Comparison of ENCODE assay signal across 8 cellular contexts in the genomic region with DNA sequence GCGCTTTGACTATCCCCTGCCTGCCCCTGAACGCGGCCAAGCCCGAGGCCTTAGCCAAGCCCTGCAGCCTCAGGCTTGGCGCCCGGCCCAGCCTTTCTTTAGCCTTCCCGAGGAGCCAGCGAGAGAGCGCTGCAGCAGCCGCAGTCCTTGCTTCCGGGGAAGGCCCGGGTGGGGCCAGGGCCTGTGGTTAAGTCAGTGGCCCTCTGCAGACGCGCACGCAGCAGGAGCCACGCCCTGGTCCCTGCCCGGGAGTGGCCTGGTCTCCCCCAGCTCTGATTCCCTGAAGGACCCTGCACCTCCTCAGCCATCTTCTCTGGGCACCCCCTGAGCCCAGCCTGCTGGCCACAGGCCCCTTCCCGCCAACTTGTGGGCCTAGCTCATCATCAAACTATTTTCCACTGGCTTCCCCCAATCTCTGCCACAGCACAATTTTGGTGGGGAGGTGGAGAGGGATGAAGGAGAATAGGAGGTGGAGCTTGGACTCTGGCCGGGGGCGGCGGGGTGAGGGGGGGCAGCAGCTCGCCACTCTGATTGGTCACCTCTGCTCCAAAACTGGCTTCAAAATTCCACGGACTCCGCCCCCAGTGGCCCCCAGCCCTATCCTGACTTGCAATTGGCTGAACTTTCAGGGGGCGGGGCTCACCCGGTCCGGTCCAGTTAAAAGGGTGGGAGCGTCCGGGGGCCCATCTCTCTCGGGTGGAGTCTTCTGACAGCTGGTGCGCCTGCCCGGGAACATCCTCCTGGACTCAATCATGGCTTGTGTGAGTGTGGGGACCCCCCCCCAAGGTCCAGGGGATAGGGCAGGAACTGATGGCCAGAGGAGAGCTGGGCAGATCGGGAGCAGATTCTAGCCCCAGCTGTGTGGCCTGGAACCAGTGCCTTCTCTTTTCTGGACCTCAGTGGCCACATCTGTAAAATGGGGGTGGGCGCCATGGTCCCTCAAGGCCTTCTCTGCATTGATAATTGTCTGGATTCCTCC. TPM values are rescaled to one million over a fixed set of nuclear protein-coding genes. Genes with fewer than 3 reads are reported as not detected.
DNase-seq lines count a peak whose midpoint lies in the region; ATAC-seq and TF ChIP-seq lines count a peak whose summit lies in the region.

A gene (plus strand): TSS at position 686 of the 979 bp plus-strand sequence. CDS start 67 bp downstream, at position 753.

- peaks cover 4% of the 10 kb centered on the region for H3K4me1 ChIP-seq in endodermal cell (ENCODE audit: control insufficient read depth, insufficient read depth, low read length)

- H3K4me3 ChIP-seq in endodermal cell (ENCODE audit: low read length): peak within 1 kb of the TSS; percentile 73

- WGBS in endodermal cell (ENCODE audit: insufficient coverage in 1 of 2, insufficient read length in 1 of 2), 2 experiments: 62 to 72% methylated on average over 25 to 34 of the region's 34 CpGs

- DNase-seq in DMS53 (lab: John Stamatoyannopoulos, UW): peak; percentile 23
- DNase-seq in DMS53 treated with DMSO at 0.1 percent for 48 hours (lab: John Stamatoyannopoulos, UW; ENCODE audit: unreplicated experiment): no peak
- DNase-seq in NCI-H774 (lab: John Stamatoyannopoulos, UW): peak; percentile 63
- peak; percentile 90 for DNase-seq in activated CD8-positive, alpha-beta T cell treated with anti-CD3 and anti-CD28 coated beads, Interleukin-2, amount 10 ng/mL, durations not matched to agents 7 days and 5 days
- DNase-seq in endodermal cell: peak; percentile 86
- no peak for DNase-seq in memory B cell (ENCODE audit: low spot score in 2 of 2)
- peak; percentile 88 for DNase-seq in stimulated activated CD8-positive, alpha-beta memory T cell treated with anti-CD3 and anti-CD28 coated beads, Interleukin-4, amount 100 ng/mL, for 48 hours

- ATAC-seq in HG02840 (IDR thresholded peaks at IDR 0.05; ENCODE audit: low FRiP score, unreplicated experiment) (peak; percentile 40), memory B cell (ENCODE audit: low read depth) (peak; percentile 20)
- ATAC-seq in activated CD8-positive, alpha-beta T cell treated with anti-CD3 and anti-CD28 coated beads, Interleukin-2, amount 10 ng/mL, durations not matched to agents 7 days and 5 days: peak; percentile 69

- no peaks in the 10 kb centered on the region for H3K36me3 ChIP-seq in endodermal cell (ENCODE audit: control insufficient read depth, insufficient read depth, low read length)

- H3K4me1 Mint-ChIP-seq in activated CD8-positive, alpha-beta T cell treated with anti-CD3 and anti-CD28 coated beads, Interleukin-2, amount 10 ng/mL, durations not matched to agents 7 days and 5 days (ENCODE audit: low read depth): peaks cover 55% of the 10 kb centered on the region
- H3K4me1 Mint-ChIP-seq in endodermal cell (peaks cover 5% of the 10 kb centered on the region), memory B cell (peaks cover 28% of the 10 kb centered on the region)

- H3K27me3 Mint-ChIP-seq in activated CD8-positive, alpha-beta T cell treated with anti-CD3 and anti-CD28 coated beads, Interleukin-2, amount 10 ng/mL, durations not matched to agents 7 days and 5 days (ENCODE audit: low read depth): no peaks in the 10 kb centered on the region
- no peaks in the 10 kb centered on the region for H3K27me3 Mint-ChIP-seq in endodermal cell (ENCODE audit: insufficient read depth)
- H3K27me3 Mint-ChIP-seq in memory B cell: no peaks in the 10 kb centered on the region

- no peak for TF ChIP-seq CTCF in endodermal cell (conservative IDR thresholded peaks at IDR 0.05)

- peak within 1 kb of the TSS; percentile 82 for H3K4me3 Mint-ChIP-seq in activated CD8-positive, alpha-beta T cell treated with anti-CD3 and anti-CD28 coated beads, Interleukin-2, amount 10 ng/mL, durations not matched to agents 7 days and 5 days
- H3K4me3 Mint-ChIP-seq in endodermal cell: peak within 1 kb of the TSS; percentile 51
- H3K4me3 Mint-ChIP-seq in memory B cell: peak within 1 kb of the TSS; percentile 87

- H3K9me3 ChIP-seq in endodermal cell (ENCODE audit: control insufficient read depth, low read length): no peaks in the 10 kb centered on the region

- peak within 1 kb of the TSS; percentile 99 for H3K27ac Mint-ChIP-seq in activated CD8-positive, alpha-beta T cell treated with anti-CD3 and anti-CD28 coated beads, Interleukin-2, amount 10 ng/mL, durations not matched to agents 7 days and 5 days
- peak within 1 kb of the TSS; percentile 61 for H3K27ac Mint-ChIP-seq in endodermal cell
- H3K27ac Mint-ChIP-seq in memory B cell: peak within 1 kb of the TSS; percentile 97

- H3K36me3 Mint-ChIP-seq in activated CD8-positive, alpha-beta T cell treated with anti-CD3 and anti-CD28 coated beads, Interleukin-2, amount 10 ng/mL, durations not matched to agents 7 days and 5 days (ENCODE audit: low read depth): peaks cover 27% of the 10 kb centered on the region
- no peaks in the 10 kb centered on the region for H3K36me3 Mint-ChIP-seq in endodermal cell (ENCODE audit: low read depth)
- peaks cover 5% of the 10 kb centered on the region for H3K36me3 Mint-ChIP-seq in memory B cell

- H3K9ac ChIP-seq in endodermal cell (ENCODE audit: extremely low read depth, low read length, poor library complexity, severe bottlenecking): peak within 1 kb of the TSS; percentile 24

- H3K27ac ChIP-seq in endodermal cell (ENCODE audit: low read depth, low read length): no peak within 1 kb of the TSS

- no peaks in the 10 kb centered on the region for H3K9me3 Mint-ChIP-seq in activated CD8-positive, alpha-beta T cell treated with anti-CD3 and anti-CD28 coated beads, Interleukin-2, amount 10 ng/mL, durations not matched to agents 7 days and 5 days (ENCODE audit: insufficient read depth)
- H3K9me3 Mint-ChIP-seq in endodermal cell (no peaks in the 10 kb centered on the region), memory B cell (no peaks in the 10 kb centered on the region)

- no peaks in the 10 kb centered on the region for H3K27me3 ChIP-seq in endodermal cell (ENCODE audit: control insufficient read depth, insufficient read depth, low read length, poor library complexity, severe bottlenecking)

- CTCF ChIA-PET in activated CD8-positive, alpha-beta T cell treated with anti-CD3 and anti-CD28 coated beads, Interleukin-2, amount 10 ng/mL, durations not matched to agents 7 days and 5 days (lab: Charles Lee): interaction anchor here (0.7 to 15.0 kb wide), 12 partner anchors 8 to 112 kb away, joined by 3 to 241 read pairs (median 8); a partner anchor contains a TSS

- POLR2A ChIA-PET in activated CD8-positive, alpha-beta T cell treated with anti-CD3 and anti-CD28 coated beads, Interleukin-2, amount 10 ng/mL, durations not matched to agents 7 days and 5 days (lab: Charles Lee): interaction anchor here (0.7 to 4.5 kb wide), 9 partner anchors 11 to 278 kb away, joined by 3 to 33 read pairs (median 4); a partner anchor contains a TSS

RNA-seq across cellular contexts. Expression of the gene that starts here (rescaled TPM):
- 1,000 to 10,000 TPM; 1,444 to 1,502 TPM for total RNA-seq in activated CD8-positive, alpha-beta T cell treated with anti-CD3 and anti-CD28 coated beads, Interleukin-2, amount 10 ng/mL, durations not matched to agents 7 days and 5 days
- 10 to 100 TPM; 10.4 to 16.0 TPM for total RNA-seq in endodermal cell
- polyA plus RNA-seq in endodermal cell (2013, experiment 1 of 2): 126 TPM
- 131 TPM for polyA plus RNA-seq in endodermal cell (2013, experiment 2 of 2)

Comparison
In these comparisons a context has a peak if more than half of its experiments do, and no peak if none do; other contexts are left out.
1. RNA of the gene that starts here (total RNA-seq): 1,444 to 1,502 TPM in activated CD8-positive, alpha-beta T cell treated with anti-CD3 and anti-CD28 coated beads, Interleukin-2, amount 10 ng/mL, durations not matched to agents 7 days and 5 days; 10.4 to 16.0 TPM in endodermal cell; every median in the first group is over 10 times any median in the second.
2. DNase-seq: peak in DMS53 (single experiment), NCI-H774 (single experiment), activated CD8-positive, alpha-beta T cell treated with anti-CD3 and anti-CD28 coated beads, Interleukin-2, amount 10 ng/mL, durations not matched to agents 7 days and 5 days (single experiment), endodermal cell (single experiment) and stimulated activated CD8-positive, alpha-beta memory T cell treated with anti-CD3 and anti-CD28 coated beads, Interleukin-4, amount 100 ng/mL, for 48 hours (single experiment); none in DMS53 treated with DMSO at 0.1 percent for 48 hours (single experiment) and memory B cell (0 of 2).
3. Peak in every context shown above with its lines, with median percentiles within 50 percentile points of each other: ATAC-seq, H3K27ac Mint-ChIP-seq and H3K4me3 Mint-ChIP-seq.